In the genomic region with DNA sequence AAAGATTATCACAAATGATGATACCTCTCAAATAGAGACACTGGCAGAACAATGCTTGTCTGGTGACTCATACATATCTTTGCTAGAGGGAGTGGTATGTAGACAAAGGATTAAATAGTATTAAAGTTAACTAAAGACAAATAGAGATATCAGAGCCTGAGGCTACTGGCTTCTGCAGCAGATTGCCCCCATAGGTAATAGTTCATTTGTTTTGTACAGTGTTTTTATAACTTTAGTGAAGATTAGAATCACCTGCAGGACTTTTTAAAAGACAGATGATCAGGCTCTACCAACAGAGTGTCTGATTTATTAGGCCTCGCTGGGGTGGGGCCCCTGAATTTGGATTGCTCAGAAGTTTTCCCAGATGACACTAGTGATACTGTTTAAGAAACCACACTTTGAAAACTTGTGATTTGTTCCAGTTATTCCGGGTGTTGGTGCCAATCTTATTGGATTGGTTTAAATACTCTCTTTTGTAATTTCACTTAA, we compare ENCODE assay signal across 1 cellular context.
TF ChIP-seq lines count a peak whose summit lies in the region.

No MANE protein-coding gene starts in this region.

TF ChIP-seq in HepG2, 621 proteins besides CTCF, POLR2A, EP300 and RAD21 (continued from another document):
- TF ChIP-seq, protein P1, sequence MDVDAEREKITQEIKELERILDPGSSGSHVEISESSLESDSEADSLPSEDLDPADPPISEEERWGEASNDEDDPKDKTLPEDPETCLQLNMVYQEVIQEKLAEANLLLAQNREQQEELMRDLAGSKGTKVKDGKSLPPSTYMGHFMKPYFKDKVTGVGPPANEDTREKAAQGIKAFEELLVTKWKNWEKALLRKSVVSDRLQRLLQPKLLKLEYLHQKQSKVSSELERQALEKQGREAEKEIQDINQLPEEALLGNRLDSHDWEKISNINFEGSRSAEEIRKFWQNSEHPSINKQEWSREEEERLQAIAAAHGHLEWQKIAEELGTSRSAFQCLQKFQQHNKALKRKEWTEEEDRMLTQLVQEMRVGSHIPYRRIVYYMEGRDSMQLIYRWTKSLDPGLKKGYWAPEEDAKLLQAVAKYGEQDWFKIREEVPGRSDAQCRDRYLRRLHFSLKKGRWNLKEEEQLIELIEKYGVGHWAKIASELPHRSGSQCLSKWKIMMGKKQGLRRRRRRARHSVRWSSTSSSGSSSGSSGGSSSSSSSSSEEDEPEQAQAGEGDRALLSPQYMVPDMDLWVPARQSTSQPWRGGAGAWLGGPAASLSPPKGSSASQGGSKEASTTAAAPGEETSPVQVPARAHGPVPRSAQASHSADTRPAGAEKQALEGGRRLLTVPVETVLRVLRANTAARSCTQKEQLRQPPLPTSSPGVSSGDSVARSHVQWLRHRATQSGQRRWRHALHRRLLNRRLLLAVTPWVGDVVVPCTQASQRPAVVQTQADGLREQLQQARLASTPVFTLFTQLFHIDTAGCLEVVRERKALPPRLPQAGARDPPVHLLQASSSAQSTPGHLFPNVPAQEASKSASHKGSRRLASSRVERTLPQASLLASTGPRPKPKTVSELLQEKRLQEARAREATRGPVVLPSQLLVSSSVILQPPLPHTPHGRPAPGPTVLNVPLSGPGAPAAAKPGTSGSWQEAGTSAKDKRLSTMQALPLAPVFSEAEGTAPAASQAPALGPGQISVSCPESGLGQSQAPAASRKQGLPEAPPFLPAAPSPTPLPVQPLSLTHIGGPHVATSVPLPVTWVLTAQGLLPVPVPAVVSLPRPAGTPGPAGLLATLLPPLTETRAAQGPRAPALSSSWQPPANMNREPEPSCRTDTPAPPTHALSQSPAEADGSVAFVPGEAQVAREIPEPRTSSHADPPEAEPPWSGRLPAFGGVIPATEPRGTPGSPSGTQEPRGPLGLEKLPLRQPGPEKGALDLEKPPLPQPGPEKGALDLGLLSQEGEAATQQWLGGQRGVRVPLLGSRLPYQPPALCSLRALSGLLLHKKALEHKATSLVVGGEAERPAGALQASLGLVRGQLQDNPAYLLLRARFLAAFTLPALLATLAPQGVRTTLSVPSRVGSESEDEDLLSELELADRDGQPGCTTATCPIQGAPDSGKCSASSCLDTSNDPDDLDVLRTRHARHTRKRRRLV (CRISPR knock-in tag; IDR thresholded peaks at IDR 0.05): no peak
- TF ChIP-seq HOXD1 (CRISPR knock-in tag; IDR thresholded peaks at IDR 0.05): no peak
- no peak for TF ChIP-seq REPIN1 (CRISPR knock-in tag; IDR thresholded peaks at IDR 0.05; ENCODE audit: borderline replicate concordance, low read depth)
- no peak for TF ChIP-seq GTF3A (CRISPR knock-in tag; conservative IDR thresholded peaks at IDR 0.05)
- no peak for TF ChIP-seq RFX1 (IDR thresholded peaks at IDR 0.05)
- TF ChIP-seq CC2D1A (CRISPR knock-in tag; IDR thresholded peaks at IDR 0.05): no peak
- no peak for TF ChIP-seq FOXP1 (IDR thresholded peaks at IDR 0.05)
- no peak for TF ChIP-seq FOXP1 (CRISPR knock-in tag; IDR thresholded peaks at IDR 0.05)
